In genomic region chr22:39117585-39118191, GRCh38 we compare ENCODE assay signal across 8 cellular contexts. TPM values are rescaled to one million over a fixed set of nuclear protein-coding genes. Genes with fewer than 3 reads are reported as not detected.
DNase-seq lines count a peak whose midpoint lies in the region; ATAC-seq and TF ChIP-seq lines count a peak whose summit lies in the region.

No MANE protein-coding gene starts in this region.

- ATAC-seq in CD4-positive, alpha-beta T cell (ENCODE audit: poor library complexity) = peak; percentile 56
- peak; percentile 81 for ATAC-seq in activated CD8-positive, alpha-beta memory T cell treated with anti-CD3 and anti-CD28 coated beads, Interleukin-2, amount 10 ng/mL, durations not matched to agents 7 days and 5 days
- peak; percentile 24 for ATAC-seq in sciatic nerve
- ATAC-seq in GM21526 (IDR thresholded peaks at IDR 0.05; ENCODE audit: low FRiP score, unreplicated experiment) = no peak

- no peaks in the 10 kb centered on the region for H4K20me1 ChIP-seq in GM23248 (ENCODE audit: insufficient read depth)

- H3K27me3 ChIP-seq in CD4-positive, alpha-beta T cell (ENCODE audit: control insufficient read depth, insufficient read depth, low read length) = no peaks in the 10 kb centered on the region
- H3K27me3 ChIP-seq in GM23248 (replicated peaks; ENCODE audit: insufficient read depth) = peaks cover 22% of the 10 kb centered on the region

- H3K4me3 ChIP-seq in GM23248 = no peak overlapping the region

- H3F3A ChIP-seq in GM23248 (ENCODE audit: insufficient read depth) = no peaks in the 10 kb centered on the region

- POLR2A ChIA-PET in CD4-positive, alpha-beta T cell (lab: Charles Lee) = interaction anchor here (0.8 to 1.6 kb wide), 3 partner anchors 23 to 284 kb away, joined by 3 to 4 read pairs (median 3); no protein-coding TSS in a partner anchor

- H3K9me3 Mint-ChIP-seq in CD4-positive, alpha-beta T cell = no peaks in the 10 kb centered on the region
- H3K9me3 Mint-ChIP-seq in activated CD8-positive, alpha-beta memory T cell treated with anti-CD3 and anti-CD28 coated beads, Interleukin-2, amount 10 ng/mL, durations not matched to agents 7 days and 5 days (ENCODE audit: low read depth) = no peaks in the 10 kb centered on the region

- H3K79me2 ChIP-seq in GM23248 (ENCODE audit: insufficient read depth) = no peaks in the 10 kb centered on the region

- intact Hi-C loops in CD4-positive, alpha-beta T cell (cut with DNase I, micrococcal nuclease) = loop anchor here (1.0 to 5.0 kb wide), 5 partner anchors 35 to 350 kb away; partner anchors contain the start of gene APOBEC3G (in 1 of the 2)
- intact Hi-C loops in sciatic nerve (cut with DNase I) = no loop called here

- H3K4me3 Mint-ChIP-seq in CD4-positive, alpha-beta T cell = peak overlapping the region; percentile 27
- peak overlapping the region; percentile 59 for H3K4me3 Mint-ChIP-seq in activated CD8-positive, alpha-beta memory T cell treated with anti-CD3 and anti-CD28 coated beads, Interleukin-2, amount 10 ng/mL, durations not matched to agents 7 days and 5 days

- no peak overlapping the region for H3K9ac ChIP-seq in GM23248

- CTCF ChIA-PET in CD4-positive, alpha-beta T cell (lab: Charles Lee) = interaction anchor here (0.9 to 1.6 kb wide), 5 partner anchors 27 to 248 kb away, joined by 3 to 7 read pairs (median 4); no protein-coding TSS in a partner anchor
- CTCF ChIA-PET in activated CD8-positive, alpha-beta memory T cell treated with anti-CD3 and anti-CD28 coated beads, Interleukin-2, amount 10 ng/mL, durations not matched to agents 7 days and 5 days (lab: Charles Lee) = interaction anchor here (0.9 to 2.7 kb wide), 12 partner anchors 17 to 247 kb away, joined by 3 to 20 read pairs (median 8); no protein-coding TSS in a partner anchor

- peak overlapping the region; percentile 45 for H3K27ac ChIP-seq in CD4-positive, alpha-beta T cell (ENCODE audit: low read depth, low read length)
- no peak overlapping the region for H3K27ac ChIP-seq in GM23248

- H3K36me3 ChIP-seq in GM23248 (ENCODE audit: low read depth) = no peaks in the 10 kb centered on the region

- H3K9me3 ChIP-seq in CD4-positive, alpha-beta T cell (ENCODE audit: control insufficient read depth, low read length) = no peaks in the 10 kb centered on the region
- H3K9me3 ChIP-seq in GM23248 (ENCODE audit: low read depth) = no peaks in the 10 kb centered on the region

- H2AFZ ChIP-seq in GM23248 = no peak overlapping the region

- TF ChIP-seq CTCF in CD4-positive, alpha-beta T cell (IDR thresholded peaks at IDR 0.05) = peak; percentile 81

- H3K27ac Mint-ChIP-seq in CD4-positive, alpha-beta T cell = peak overlapping the region; percentile 67
- H3K27ac Mint-ChIP-seq in activated CD8-positive, alpha-beta memory T cell treated with anti-CD3 and anti-CD28 coated beads, Interleukin-2, amount 10 ng/mL, durations not matched to agents 7 days and 5 days = peak overlapping the region; percentile 91

- 64 to 68% methylated on average over 14 of the region's 14 CpGs for WGBS in GM23248 (ENCODE audit: low coverage in 1 of 2, low lambda C conversion rate in 2 of 2, missing lambda C conversion rate in 2 of 2), 2 experiments

- in situ Hi-C loops in GM23248 (cut with MboI) = loop anchor here (10.0 kb wide), 1 partner anchor 243 kb away; the partner anchor contains the start of gene CBX6

- no peak for TF ChIP-seq POLR2A in erythroblast (IDR thresholded peaks at IDR 0.05; ENCODE audit: low read length)

- peak; percentile 54 to 70 (median 64) for DNase-seq in CD4-positive, alpha-beta T cell
- DNase-seq in GM23248 = peak; percentile 53
- peak; percentile 22 to 62 for DNase-seq in NOMO-1 (lab: John Stamatoyannopoulos, UW; ENCODE audit: unreplicated experiment in 2 of 2)
- DNase-seq in activated CD8-positive, alpha-beta memory T cell treated with anti-CD3 and anti-CD28 coated beads, Interleukin-2, amount 10 ng/mL, durations not matched to agents 7 days and 5 days = peak; percentile 90
- DNase-seq in erythroblast (lab: John Stamatoyannopoulos, UW) = peak; percentile 78 to 85
- DNase-seq in sciatic nerve (ENCODE audit: low spot score) = no peak
- DNase-seq in T1000 (lab: John Stamatoyannopoulos, UW) = no peak

- no peaks in the 10 kb centered on the region for H3K27me3 Mint-ChIP-seq in CD4-positive, alpha-beta T cell
- no peaks in the 10 kb centered on the region for H3K27me3 Mint-ChIP-seq in activated CD8-positive, alpha-beta memory T cell treated with anti-CD3 and anti-CD28 coated beads, Interleukin-2, amount 10 ng/mL, durations not matched to agents 7 days and 5 days

- H3K9me2 ChIP-seq in GM23248 (ENCODE audit: insufficient read depth) = no peaks in the 10 kb centered on the region

- H3K4me2 ChIP-seq in GM23248 (ENCODE audit: unreplicated experiment) = no peak overlapping the region

- no peaks in the 10 kb centered on the region for H3K4me1 ChIP-seq in GM23248 (ENCODE audit: insufficient read depth)

- no peaks in the 10 kb centered on the region for H3K36me3 Mint-ChIP-seq in CD4-positive, alpha-beta T cell (ENCODE audit: low read depth)
- no peaks in the 10 kb centered on the region for H3K36me3 Mint-ChIP-seq in activated CD8-positive, alpha-beta memory T cell treated with anti-CD3 and anti-CD28 coated beads, Interleukin-2, amount 10 ng/mL, durations not matched to agents 7 days and 5 days

- H3K4me1 Mint-ChIP-seq in CD4-positive, alpha-beta T cell (ENCODE audit: low read depth) = peaks cover 21% of the 10 kb centered on the region
- H3K4me1 Mint-ChIP-seq in activated CD8-positive, alpha-beta memory T cell treated with anti-CD3 and anti-CD28 coated beads, Interleukin-2, amount 10 ng/mL, durations not matched to agents 7 days and 5 days = peaks cover 60% of the 10 kb centered on the region

RNA-seq across cellular contexts. Expression of gene APOBEC3H, which starts 20.6 kb away (rescaled TPM):
- total RNA-seq in CD4-positive, alpha-beta T cell = under 1 TPM; 0.67 to 0.85 TPM
- total RNA-seq in GM23248 (2014; rRNA removed; shearing (Covaris generic)) = not detected in 2 replicates
- polyA plus RNA-seq in GM23248 (2016; fragmentation: Nextera tagmentation; extraction: Ambion mirVana) = not detected in 2 replicates
- 100 to 1,000 TPM in 1 of 2 experiments, 10 to 100 TPM in 1; 67.0 to 137 TPM for total RNA-seq in activated CD8-positive, alpha-beta memory T cell treated with anti-CD3 and anti-CD28 coated beads, Interleukin-2, amount 10 ng/mL, durations not matched to agents 7 days and 5 days
- total RNA-seq in sciatic nerve = 1.1 TPM

RNA-seq across cellular contexts. Expression of gene CBX7, which starts 34.8 kb away (rescaled TPM):
- total RNA-seq in CD4-positive, alpha-beta T cell = 10 to 100 TPM; 48.6 to 49.1 TPM
- 3.8 and 10.4 TPM in 2 replicates for total RNA-seq in GM23248 (2014; rRNA removed; shearing (Covaris generic))
- polyA plus RNA-seq in GM23248 (2016; fragmentation: Nextera tagmentation; extraction: Ambion mirVana) = 2.5 and 2.9 TPM in 2 replicates
- total RNA-seq in activated CD8-positive, alpha-beta memory T cell treated with anti-CD3 and anti-CD28 coated beads, Interleukin-2, amount 10 ng/mL, durations not matched to agents 7 days and 5 days = 10 to 100 TPM; 12.7 to 13.5 TPM
- 115 TPM for total RNA-seq in sciatic nerve

RNA-seq across cellular contexts. Expression of gene APOBEC3G, which starts 40.6 kb away (rescaled TPM):
- total RNA-seq in CD4-positive, alpha-beta T cell = 10 to 100 TPM; 18.8 to 20.6 TPM
- total RNA-seq in GM23248 (2014; rRNA removed; shearing (Covaris generic)) = 5.1 and 7.5 TPM in 2 replicates
- polyA plus RNA-seq in GM23248 (2016; fragmentation: Nextera tagmentation; extraction: Ambion mirVana) = 5.2 and 5.4 TPM in 2 replicates
- total RNA-seq in activated CD8-positive, alpha-beta memory T cell treated with anti-CD3 and anti-CD28 coated beads, Interleukin-2, amount 10 ng/mL, durations not matched to agents 7 days and 5 days = 100 to 1,000 TPM; 146 to 196 TPM
- 8.9 TPM for total RNA-seq in sciatic nerve

Comparison
In these comparisons a context has a peak if more than half of its experiments do, and no peak if none do; other contexts are left out.
1. DNase-seq: peak in CD4-positive, alpha-beta T cell (10 of 10), GM23248 (single experiment), NOMO-1 (2 of 2), activated CD8-positive, alpha-beta memory T cell treated with anti-CD3 and anti-CD28 coated beads, Interleukin-2, amount 10 ng/mL, durations not matched to agents 7 days and 5 days (single experiment) and erythroblast (2 of 2); none in sciatic nerve (single experiment) and T1000 (single experiment).
2. RNA of gene APOBEC3H, which starts 20.6 kb away (total RNA-seq): 67.0 to 137 TPM in activated CD8-positive, alpha-beta memory T cell treated with anti-CD3 and anti-CD28 coated beads, Interleukin-2, amount 10 ng/mL, durations not matched to agents 7 days and 5 days; 1.1 TPM in sciatic nerve (single experiment), 0.67 to 0.85 TPM in CD4-positive, alpha-beta T cell and not detected in GM23248; every median in the first group is over 10 times any median in the second.
3. RNA of gene APOBEC3G, which starts 40.6 kb away (total RNA-seq): 146 to 196 TPM in activated CD8-positive, alpha-beta memory T cell treated with anti-CD3 and anti-CD28 coated beads, Interleukin-2, amount 10 ng/mL, durations not matched to agents 7 days and 5 days; 18.8 to 20.6 TPM in CD4-positive, alpha-beta T cell, 8.9 TPM in sciatic nerve (single experiment) and 5.1 to 7.5 TPM in GM23248; every median in the first group is over 4 times any median in the second.